In the genomic region with DNA sequence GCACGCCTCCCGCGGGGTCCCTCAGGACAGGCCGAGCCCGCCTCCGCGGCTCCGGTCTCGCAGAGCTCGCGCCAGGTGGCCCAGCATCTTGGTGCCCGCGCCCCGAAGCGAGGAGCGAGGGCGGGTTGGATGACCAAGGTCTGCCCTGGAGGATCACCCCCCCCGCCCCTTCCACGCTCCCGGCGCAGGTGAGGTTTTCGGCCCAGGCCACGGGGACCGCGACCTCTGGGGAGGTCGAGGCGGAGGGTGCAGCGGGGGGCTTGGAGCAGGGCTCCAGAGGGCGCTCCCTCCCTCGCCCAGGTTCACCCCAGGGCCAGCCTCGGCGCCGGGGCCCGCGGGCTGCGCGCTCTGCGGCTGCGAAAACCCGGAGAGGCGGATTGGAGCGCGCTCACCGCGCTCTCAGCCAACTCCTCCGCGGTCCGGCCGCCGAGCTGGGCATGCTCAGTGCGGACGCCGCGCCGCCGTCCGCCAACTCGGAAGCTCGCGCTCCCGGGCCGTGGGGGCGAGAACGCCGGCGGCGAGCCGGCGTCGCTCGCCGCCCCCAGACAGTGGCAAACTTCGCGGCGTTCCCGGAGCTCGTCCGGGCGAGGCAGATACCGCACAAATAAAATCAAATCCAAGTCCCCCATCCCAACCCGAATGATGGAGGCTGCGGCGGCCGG, we compare ENCODE assay signal across 8 cellular contexts. TPM values are rescaled to one million over a fixed set of nuclear protein-coding genes. Genes with fewer than 3 reads are reported as not detected.
DNase-seq lines count a peak whose midpoint lies in the region; ATAC-seq lines count a peak whose summit lies in the region.

A gene with protein sequence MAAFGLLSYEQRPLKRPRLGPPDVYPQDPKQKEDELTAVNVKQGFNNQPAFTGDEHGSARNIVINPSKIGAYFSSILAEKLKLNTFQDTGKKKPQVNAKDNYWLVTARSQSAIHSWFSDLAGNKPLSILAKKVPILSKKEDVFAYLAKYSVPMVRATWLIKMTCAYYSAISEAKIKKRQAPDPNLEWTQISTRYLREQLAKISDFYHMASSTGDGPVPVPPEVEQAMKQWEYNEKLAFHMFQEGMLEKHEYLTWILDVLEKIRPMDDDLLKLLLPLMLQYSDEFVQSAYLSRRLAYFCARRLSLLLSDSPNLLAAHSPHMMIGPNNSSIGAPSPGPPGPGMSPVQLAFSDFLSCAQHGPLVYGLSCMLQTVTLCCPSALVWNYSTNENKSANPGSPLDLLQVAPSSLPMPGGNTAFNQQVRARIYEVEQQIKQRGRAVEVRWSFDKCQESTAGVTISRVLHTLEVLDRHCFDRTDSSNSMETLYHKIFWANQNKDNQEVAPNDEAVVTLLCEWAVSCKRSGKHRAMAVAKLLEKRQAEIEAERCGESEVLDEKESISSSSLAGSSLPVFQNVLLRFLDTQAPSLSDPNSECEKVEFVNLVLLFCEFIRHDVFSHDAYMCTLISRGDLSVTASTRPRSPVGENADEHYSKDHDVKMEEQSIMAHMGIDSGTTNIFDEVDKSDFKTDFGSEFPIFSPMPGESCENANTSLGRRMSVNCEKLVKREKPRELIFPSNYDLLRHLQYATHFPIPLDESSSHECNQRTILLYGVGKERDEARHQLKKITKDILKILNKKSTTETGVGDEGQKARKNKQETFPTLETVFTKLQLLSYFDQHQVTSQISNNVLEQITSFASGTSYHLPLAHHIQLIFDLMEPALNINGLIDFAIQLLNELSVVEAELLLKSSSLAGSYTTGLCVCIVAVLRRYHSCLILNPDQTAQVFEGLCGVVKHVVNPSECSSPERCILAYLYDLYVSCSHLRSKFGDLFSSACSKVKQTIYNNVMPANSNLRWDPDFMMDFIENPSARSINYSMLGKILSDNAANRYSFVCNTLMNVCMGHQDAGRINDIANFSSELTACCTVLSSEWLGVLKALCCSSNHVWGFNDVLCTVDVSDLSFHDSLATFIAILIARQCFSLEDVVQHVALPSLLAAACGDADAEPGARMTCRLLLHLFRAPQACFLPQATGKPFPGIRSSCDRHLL (N-terminal part only) (plus strand): TSS at position 438 of the 662 bp plus-strand sequence. CDS start 1,263 bp downstream, outside the sequence.

- no peaks in the 10 kb centered on the region for H3K9me3 Mint-ChIP-seq in effector memory CD8-positive, alpha-beta T cell

- ATAC-seq in GM18519 (IDR thresholded peaks at IDR 0.05; ENCODE audit: low FRiP score, unreplicated experiment) (peak; percentile 60), HG03064 (IDR thresholded peaks at IDR 0.05; ENCODE audit: low read depth, unreplicated experiment) (peak; percentile 53)
- peak; percentile 62 for ATAC-seq in effector memory CD8-positive, alpha-beta T cell (replicated peaks)

- in situ Hi-C loops in ACHN (cut with HindIII; ENCODE audit: low pct_ligation_motif_present, low pct_unique_long_range_greater_than_20kb, low sequenced_read_pairs): no loop called here

- H3K4me1 Mint-ChIP-seq in effector memory CD8-positive, alpha-beta T cell (ENCODE audit: low read depth in 2 of 2): peaks cover 0 to 11% of the 10 kb centered on the region in 2 donors

- peaks cover 12% of the 10 kb centered on the region for H3K36me3 Mint-ChIP-seq in effector memory CD8-positive, alpha-beta T cell (ENCODE audit: insufficient read depth)

- DNase-seq in ACHN (peak; percentile 70), NCI-H2171 (lab: John Stamatoyannopoulos, UW) (peak; percentile 76), lung microvascular endothelial cell (ENCODE audit: low read depth in 2 of 2) (peak; percentile 78 to 79)
- DNase-seq in activated CD4-positive, alpha-beta T cell treated with anti-CD3 and anti-CD28 coated beads, Interleukin-2, amount 50 U/mL, for 48 hours: peak; percentile 71 to 76
- peak; percentile 12 to 41 (median 36) for DNase-seq in effector memory CD8-positive, alpha-beta T cell
- peak in 2 of 3 experiments; percentile 17 to 20 for DNase-seq in stimulated activated CD4-positive, alpha-beta T cell treated with anti-CD3 and anti-CD28 coated beads, TNF-alpha, amount 100 ng/mL, for 4 hours (ENCODE audit: low read depth in 3 of 3)

- H3K27ac Mint-ChIP-seq in effector memory CD8-positive, alpha-beta T cell: peak within 1 kb of the TSS in 1 of 2 donors; percentile 86

- H3K4me3 Mint-ChIP-seq in effector memory CD8-positive, alpha-beta T cell: peak within 1 kb of the TSS; percentile 79 to 89

- H3K27me3 Mint-ChIP-seq in effector memory CD8-positive, alpha-beta T cell: peaks cover 54 to 65% of the 10 kb centered on the region in 2 donors

RNA-seq across cellular contexts. Expression of the gene that starts here (rescaled TPM):
- total RNA-seq in lung microvascular endothelial cell: under 0.01 TPM in 1 of 2 replicates, not detected in the other

Comparison
In these comparisons a context has a peak if more than half of its experiments do, and no peak if none do; other contexts are left out.
1. Peak in every context shown above with its lines: DNase-seq and ATAC-seq.
2. Peak in DNase-seq in lung microvascular endothelial cell; RNA of the gene not detected or under 1 TPM.
3. DNase-seq: peak in every context shown above with its lines; median percentile 78 in lung microvascular endothelial cell; 76 in NCI-H2171; 74 in activated CD4-positive, alpha-beta T cell treated with anti-CD3 and anti-CD28 coated beads, Interleukin-2, amount 50 U/mL, for 48 hours; 70 in ACHN; 36 in effector memory CD8-positive, alpha-beta T cell; 18 in stimulated activated CD4-positive, alpha-beta T cell treated with anti-CD3 and anti-CD28 coated beads, TNF-alpha, amount 100 ng/mL, for 4 hours.